24 cellular contexts compared by ENCODE assay signal in the genomic region with DNA sequence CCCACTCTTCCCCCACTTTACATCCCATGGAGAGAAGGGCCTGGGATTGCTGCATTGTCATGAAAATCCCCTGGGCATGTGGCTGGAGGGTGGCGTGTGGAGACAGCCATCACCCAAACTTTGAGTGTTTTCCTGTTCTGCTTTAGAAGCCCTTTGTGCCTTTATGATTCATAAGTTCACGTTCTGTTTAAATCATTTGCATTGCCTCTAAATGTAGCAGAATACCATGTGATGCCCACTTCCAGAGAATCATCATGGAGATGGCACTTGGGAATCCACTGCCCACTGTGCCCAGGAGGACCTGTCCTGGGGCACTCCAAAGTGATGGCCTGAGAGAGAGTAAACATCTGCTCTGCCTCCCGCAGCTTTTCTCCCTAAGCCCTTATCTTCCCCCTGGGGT. TPM values are rescaled to one million over a fixed set of nuclear protein-coding genes. Genes with fewer than 3 reads are reported as not detected.
DNase-seq lines count a peak whose midpoint lies in the region; ATAC-seq, FAIRE-seq and TF ChIP-seq lines count a peak whose summit lies in the region.
"Had no signal": no experiment of that assay in that cellular context is flagged by ENCODE, and none has a peak within 500 bp of the region (broad histone marks: within the 10 kb centered on the region; RNA-seq: fewer than 3 reads in every experiment).

No MANE protein-coding gene starts in this region.

- H3K27me3 ChIP-seq in HepG2 (ENCODE audit: control insufficient read depth in 1 of 2, insufficient read depth in 2 of 2, low read length in 2 of 2) (no peaks in the 10 kb centered on the region; a peak in 1 of 5 replicates), right lobe of liver (no peaks in the 10 kb centered on the region), stomach (no peaks in the 10 kb centered on the region)
- H3K27me3 ChIP-seq: Peyer's patch had no signal

- no peak overlapping the region for H3K4me2 ChIP-seq in HepG2 (ENCODE audit: low read depth, low read length)

- WGBS in HepG2 (ENCODE audit: low lambda C conversion rate) = 4% methylated on average over 3 of the region's 3 CpGs
- WGBS in right lobe of liver (ENCODE audit: insufficient coverage, low coverage, low lambda C conversion rate, missing lambda C conversion rate) = 63% methylated on average over 3 of the region's 3 CpGs
- WGBS in stomach, 5 donors = 59 to 67% (median 65%) methylated on average over 3 of the region's 3 CpGs

- H3K4me3 ChIP-seq in HepG2 (replicated peaks in 1 of 3; ENCODE audit: insufficient read depth in 1 of 3, low read depth in 2 of 3, low read length in 3 of 3) = no peak overlapping the region
- no peak overlapping the region for H3K4me3 ChIP-seq in right lobe of liver
- H3K4me3 ChIP-seq in coronary artery = no peak overlapping the region
- no peak overlapping the region for H3K4me3 ChIP-seq in stomach
- H3K4me3 ChIP-seq: Peyer's patch had no signal

- no peaks in the 10 kb centered on the region for H3K36me3 ChIP-seq in HepG2 (replicated peaks in 1 of 2; ENCODE audit: control insufficient read depth in 1 of 2, insufficient read depth in 2 of 2, low read length in 2 of 2)
- H3K36me3 ChIP-seq in right lobe of liver = no peaks in the 10 kb centered on the region
- H3K36me3 ChIP-seq in stomach = no peaks in the 10 kb centered on the region
- H3K36me3 ChIP-seq: Peyer's patch had no signal

- H3K4me3 Mint-ChIP-seq in IgD-negative memory B cell = no peak overlapping the region
- H3K4me3 Mint-ChIP-seq in stimulated activated naive B cell treated with anti-CD40 and anti-IgM and Interleukin-4, amounts not matched to agents 10 μg/mL and 1 μg/mL and 100 μg/mL, for 72 hours = no peak overlapping the region
- H3K4me3 Mint-ChIP-seq: CD8-positive, alpha-beta memory T cell had no signal

- H3K4me1 ChIP-seq in HepG2 (ENCODE audit: insufficient read depth, low read length) (peaks cover 17% of the 10 kb centered on the region), right lobe of liver (no peaks in the 10 kb centered on the region), stomach (no peaks in the 10 kb centered on the region)
- H3K4me1 ChIP-seq: Peyer's patch had no signal

- peaks cover 4% of the 10 kb centered on the region for H3K27me3 Mint-ChIP-seq in IgD-negative memory B cell
- peaks cover 18 to 28% of the 10 kb centered on the region in 2 donors for H3K27me3 Mint-ChIP-seq in stimulated activated naive B cell treated with anti-CD40 and anti-IgM and Interleukin-4, amounts not matched to agents 10 μg/mL and 1 μg/mL and 100 μg/mL, for 72 hours

- peaks cover 1 to 12% (median 8%) of the 10 kb centered on the region in 3 donors for H3K9me3 Mint-ChIP-seq in IgD-negative memory B cell
- peaks cover 16 to 17% of the 10 kb centered on the region in 2 donors for H3K9me3 Mint-ChIP-seq in stimulated activated naive B cell treated with anti-CD40 and anti-IgM and Interleukin-4, amounts not matched to agents 10 μg/mL and 1 μg/mL and 100 μg/mL, for 72 hours

- no peaks in the 10 kb centered on the region for H4K20me1 ChIP-seq in HepG2 (ENCODE audit: insufficient read depth, low read length)

- TF ChIP-seq POLR2A in HepG2 (IDR thresholded peaks at IDR 0.05; ENCODE audit: insufficient read depth in 1 of 2, low read depth in 2 of 2, low read length in 2 of 2) = no peak
- TF ChIP-seq POLR2A in right lobe of liver (IDR thresholded peaks at IDR 0.05) = no peak
- TF ChIP-seq POLR2A in stomach (IDR thresholded peaks at IDR 0.05) = no peak

- H3K79me2 ChIP-seq in HepG2 (ENCODE audit: insufficient read depth, low read length) = no peaks in the 10 kb centered on the region

- H3K4me1 Mint-ChIP-seq in IgD-negative memory B cell = peaks cover 20 to 32% (median 30%) of the 10 kb centered on the region in 3 donors
- H3K4me1 Mint-ChIP-seq in stimulated activated naive B cell treated with anti-CD40 and anti-IgM and Interleukin-4, amounts not matched to agents 10 μg/mL and 1 μg/mL and 100 μg/mL, for 72 hours = peaks cover 38 to 50% of the 10 kb centered on the region in 2 donors

- BruUV-seq in HepG2 (replicated peaks; lab: Mats Ljungman, UMichigan) = no TSS peak

- no peak for FAIRE-seq in HepG2 (lab: Jason Lieb, UNC)
- FAIRE-seq: GM12891 had no signal

- ATAC-seq in HepG2 (peak; percentile 37), right lobe of liver (no peak)
- peak; percentile 20 to 41 for ATAC-seq in stimulated activated naive B cell treated with anti-CD40 and anti-IgM and Interleukin-4, amounts not matched to agents 10 μg/mL and 1 μg/mL and 100 μg/mL, for 72 hours (replicated peaks)
- ATAC-seq: HCT116 had no signal

- CTCF ChIA-PET in HepG2 (lab: Yijun Ruan, JAX; ENCODE audit: low intra/inter-chr PET ratio, low total read pairs) = no interaction called here

- intact Hi-C loops in HepG2 (cut with micrococcal nuclease; ENCODE audit: unreplicated experiment) (no loop called here), right lobe of liver (cut with DNase I) (no loop called here), stomach (cut with DNase I; ENCODE audit: low total_unique reads) (no loop called here)

- POLR2A ChIA-PET in HepG2 (lab: Yijun Ruan, JAX) = no interaction called here

- H2AFZ ChIP-seq in HepG2 (ENCODE audit: low read length) = no peak overlapping the region

- H3K27ac ChIP-seq in HepG2 (ENCODE audit: extremely low read length, insufficient read depth, low read length) (no peak overlapping the region), right lobe of liver (no peak overlapping the region), coronary artery (no peak overlapping the region), stomach (no peak overlapping the region)
- H3K27ac ChIP-seq: C4-2B, Peyer's patch had no signal

- TF ChIP-seq CTCF in HepG2 (CRISPR knock-in tag; IDR thresholded peaks at IDR 0.05) (no peak), right lobe of liver (IDR thresholded peaks at IDR 0.05) (no peak), coronary artery (IDR thresholded peaks at IDR 0.05) (no peak), stomach (IDR thresholded peaks at IDR 0.05) (no peak)

- TF ChIP-seq RAD21 in HepG2 (CRISPR knock-in tag; IDR thresholded peaks at IDR 0.05) = no peak

- in situ Hi-C loops in HepG2 (cut with HindIII; ENCODE audit: extremely low pct_ligation_motif_present, low pct_unique_long_range_greater_than_20kb) = no loop called here

- TF ChIP-seq EP300 in HepG2 (IDR thresholded peaks at IDR 0.05; ENCODE audit: low read depth in 2 of 2, low read length in 2 of 2) (no peak), HepG2 (CRISPR knock-in tag; IDR thresholded peaks at IDR 0.05; ENCODE audit: borderline replicate concordance) (no peak), stomach (IDR thresholded peaks at IDR 0.05) (no peak)

- H3K9me3 ChIP-seq in HepG2 (ENCODE audit: low read length) = no peaks in the 10 kb centered on the region
- no peaks in the 10 kb centered on the region for H3K9me3 ChIP-seq in right lobe of liver
- H3K9me3 ChIP-seq in stomach = peaks cover 0 to 8% (median 3%) of the 10 kb centered on the region in 4 donors
- H3K9me3 ChIP-seq: Peyer's patch had no signal

- H3K36me3 Mint-ChIP-seq in IgD-negative memory B cell = peaks cover 4% of the 10 kb centered on the region
- H3K36me3 Mint-ChIP-seq in stimulated activated naive B cell treated with anti-CD40 and anti-IgM and Interleukin-4, amounts not matched to agents 10 μg/mL and 1 μg/mL and 100 μg/mL, for 72 hours = peaks cover 4% of the 10 kb centered on the region in 2 donors

- DNase-seq in HepG2 (ENCODE audit: low spot score) = no peak
- DNase-seq in right lobe of liver = no peak
- DNase-seq in coronary artery (ENCODE audit: low spot score) = peak; percentile 56
- DNase-seq in stimulated activated naive B cell treated with anti-CD40 and anti-IgM and Interleukin-4, amounts not matched to agents 10 μg/mL and 1 μg/mL and 100 μg/mL, for 72 hours = no peak
- no peak for DNase-seq in DMS53 treated with DMSO at 0.1 percent for 48 hours (lab: John Stamatoyannopoulos, UW; ENCODE audit: unreplicated experiment)
- no peak for DNase-seq in stomach
- no peak for DNase-seq in NCI-H748 (lab: John Stamatoyannopoulos, UW; ENCODE audit: unreplicated experiment)
- DNase-seq: CD8-positive, alpha-beta memory T cell; DMS153; EL; GDM1; MV-4-11; NCI-H1105; NCI-H1436 treated with DMSO at 0.1 percent for 48 hours; NCI-H1930; NCI-H526 treated with DMSO at 0.1 percent for 48 hours; OCI-M1; Peyer's patch; SHP77 treated with DMSO at 0.1 percent for 48 hours; T-helper 1 cell had no signal

- H3K9ac ChIP-seq in HepG2 (ENCODE audit: insufficient read depth, low read depth, low read length) = no peak overlapping the region

- H3K27ac Mint-ChIP-seq in IgD-negative memory B cell = peak overlapping the region in 2 of 3 donors; percentile 14 to 26
- peak overlapping the region; percentile 90 for H3K27ac Mint-ChIP-seq in stimulated activated naive B cell treated with anti-CD40 and anti-IgM and Interleukin-4, amounts not matched to agents 10 μg/mL and 1 μg/mL and 100 μg/mL, for 72 hours
- H3K27ac Mint-ChIP-seq: CD8-positive, alpha-beta memory T cell had no signal

RNA-seq across cellular contexts. Expression of a gene that starts 52.8 kb away (rescaled TPM):
- total RNA-seq in HepG2 (2016; rRNA removed; fragmentation: Illumina TruSeq; extraction: Trizol) (65.7 and 96.5 TPM in 2 replicates), right lobe of liver (10 to 100 TPM in 4 of 6 experiments, 1 to 10 TPM in 2; 3.8 to 18.6 (median 15.3) TPM), stomach (10 to 100 TPM; 10.6 to 43.5 (median 17.9) TPM)
- total RNA-seq in HepG2 (2016; cell fraction: cytosol; rRNA removed; fragmentation: Illumina TruSeq; extraction: Trizol; ENCODE audit: low read depth) = 21.4 and 22.2 TPM in 2 replicates
- 71.1 and 96.7 TPM in 2 replicates for total RNA-seq in HepG2 (2016; cell fraction: insoluble cytoplasmic fraction; rRNA removed; fragmentation: Illumina TruSeq; extraction: Trizol)
- 29.2 and 38.3 TPM in 2 replicates for total RNA-seq in HepG2 (2016; cell fraction: membrane; rRNA removed; fragmentation: Illumina TruSeq; extraction: Trizol)
- 32.7 and 37.6 TPM in 2 replicates for total RNA-seq in HepG2 (2016; cell fraction: nucleus; rRNA removed; fragmentation: Illumina TruSeq; extraction: Trizol)
- polyA plus RNA-seq in HepG2 (2011; rRNA removed) (41.3 and 42.8 TPM in 2 replicates), IgD-negative memory B cell (37.7 TPM), stomach (10 to 100 TPM in 2 of 3 donors, 1 to 10 TPM in 1; 6.5 to 15.0 (median 13.0) TPM)
- 10.0 and 12.5 TPM in 2 replicates for polyA plus RNA-seq in HepG2 (2011; cell fraction: cytosol; rRNA removed)
- polyA plus RNA-seq in HepG2 (2011; cell fraction: nucleus; rRNA removed) = 11.8 and 17.0 TPM in 2 replicates
- 52.1 and 53.1 TPM in 2 replicates for polyA plus RNA-seq in HepG2 (2012)
- 23.2 and 23.3 TPM in 2 replicates for polyA plus RNA-seq in HepG2 (2016; cell fraction: cytosol; fragmentation: Illumina TruSeq; extraction: Trizol; ENCODE audit: low read depth)
- 120 and 122 TPM in 2 replicates for polyA plus RNA-seq in HepG2 (2016; cell fraction: insoluble cytoplasmic fraction; fragmentation: Illumina TruSeq; extraction: Trizol; ENCODE audit: low read depth)
- polyA plus RNA-seq in HepG2 (2016; cell fraction: membrane; fragmentation: Illumina TruSeq; extraction: Trizol; ENCODE audit: low read depth) = 29.7 and 44.8 TPM in 2 replicates
- polyA plus RNA-seq in HepG2 (2016; cell fraction: nucleus; fragmentation: Illumina TruSeq; extraction: Trizol; ENCODE audit: insufficient read depth, low read depth) = 33.6 and 40.5 TPM in 2 replicates
- polyA minus RNA-seq in HepG2 (2011; rRNA and poly(A)+ RNA removed; ENCODE audit: low replicate concordance) = 14.1 and 27.0 TPM in 2 replicates
- polyA minus RNA-seq in HepG2 (2011; cell fraction: cytosol; rRNA and poly(A)+ RNA removed) = 42.5 and 48.0 TPM in 2 replicates
- polyA minus RNA-seq in HepG2 (2011; cell fraction: nucleus; rRNA and poly(A)+ RNA removed) = 39.9 and 41.6 TPM in 2 replicates

Comparison
In these comparisons a context has a peak if more than half of its experiments do, and no peak if none do; other contexts are left out.
1. ATAC-seq: peak in HepG2 (single experiment) and stimulated activated naive B cell treated with anti-CD40 and anti-IgM and Interleukin-4, amounts not matched to agents 10 μg/mL and 1 μg/mL and 100 μg/mL, for 72 hours (2 of 2); none in right lobe of liver (0 of 4).